Comparison of ENCODE assay signal across 8 cellular contexts in the genomic region with DNA sequence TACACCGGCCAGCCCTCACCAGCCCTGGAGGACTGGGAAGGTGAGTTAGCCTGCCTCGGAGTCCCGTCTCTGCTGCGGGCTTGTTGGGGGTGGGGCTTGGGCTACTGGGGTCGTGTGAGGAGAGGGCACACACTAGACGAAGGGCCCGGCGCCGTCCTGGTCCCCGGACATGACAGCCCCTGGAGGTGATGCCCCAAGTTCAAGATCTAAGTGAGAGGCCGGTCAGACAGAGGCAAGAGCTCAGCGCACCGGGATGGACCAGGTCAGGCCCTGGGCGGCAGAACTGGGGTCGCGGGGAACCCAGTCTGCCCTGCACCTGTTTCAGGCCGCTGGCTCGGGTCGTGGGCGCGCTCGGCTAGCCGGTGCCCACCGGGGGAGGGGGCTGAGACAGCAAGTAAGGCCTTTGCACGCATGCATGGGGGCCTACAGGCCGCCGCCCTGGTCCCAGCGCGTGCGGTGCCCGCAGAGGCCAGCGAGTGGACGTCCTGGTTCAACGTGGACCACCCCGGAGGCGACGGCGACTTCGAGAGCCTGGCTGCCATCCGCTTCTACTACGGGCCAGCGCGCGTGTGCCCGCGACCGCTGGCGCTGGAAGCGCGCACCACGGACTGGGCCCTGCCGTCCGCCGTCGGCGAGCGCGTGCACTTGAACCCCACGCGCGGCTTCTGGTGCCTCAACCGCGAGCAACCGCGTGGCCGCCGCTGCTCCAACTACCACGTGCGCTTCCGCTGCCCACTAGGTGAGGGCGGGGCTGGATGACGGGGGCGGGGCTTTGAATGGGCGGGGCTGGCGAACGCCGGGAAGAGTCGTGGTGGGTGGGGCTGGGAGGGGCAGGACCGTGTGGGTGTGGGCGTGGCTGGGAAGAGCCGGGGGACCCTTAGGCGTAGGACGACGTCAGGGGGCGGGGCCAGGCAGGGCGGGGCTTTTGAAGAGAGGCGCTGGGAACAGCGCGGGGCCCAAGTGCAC. TPM values are rescaled to one million over a fixed set of nuclear protein-coding genes. Genes with fewer than 3 reads are reported as not detected.
DNase-seq lines count a peak whose midpoint lies in the region; ATAC-seq and TF ChIP-seq lines count a peak whose summit lies in the region.

No MANE protein-coding gene starts in this region.

- peak overlapping the region; percentile 74 for H3K4me2 ChIP-seq in H9 (ENCODE audit: insufficient read depth, insufficient read length, low read length)

- no peak overlapping the region for H3K18ac ChIP-seq in H9 (ENCODE audit: insufficient read length, low read depth, low read length)

- H3K27me3 ChIP-seq in H9 (ENCODE audit: insufficient read depth, low read length): peaks cover 2% of the 10 kb centered on the region; the same call in 1 of the 2 replicates
- no peaks in the 10 kb centered on the region for H3K27me3 ChIP-seq in testis

- no peak overlapping the region for H3T11ph ChIP-seq in H9 (ENCODE audit: low read length)

- no peaks in the 10 kb centered on the region for H3K79me2 ChIP-seq in H9 (ENCODE audit: insufficient read depth, low read length)

- no peak overlapping the region for H2BK12ac ChIP-seq in H9 (ENCODE audit: insufficient read length, low read depth, low read length)

- intact Hi-C loops in testis (cut with DNase I; ENCODE audit: low total_unique reads): no loop called here

- H3K27ac Mint-ChIP-seq in H9: peak overlapping the region in 1 of 3 experiments; percentile 70; a peak in 1 of 7 replicates
- no peak overlapping the region for H3K27ac Mint-ChIP-seq in natural killer cell treated with Interleukin-12 subunit alpha and Interleukin-12 subunit beta and Interleukin-15 and Interleukin-18, amount 100 ng/mL, for 72 hours

- H3K4me3 ChIP-seq in testis: peak overlapping the region; percentile 25 to 33

- no peaks in the 10 kb centered on the region for H3K36me3 ChIP-seq in testis (ENCODE audit: low read depth, missing control alignments)

- H3K27me3 Mint-ChIP-seq in H9 (ENCODE audit: low read depth): peaks cover 25% of the 10 kb centered on the region
- peaks cover 0 to 12% of the 10 kb centered on the region in 2 donors for H3K27me3 Mint-ChIP-seq in natural killer cell treated with Interleukin-12 subunit alpha and Interleukin-12 subunit beta and Interleukin-15 and Interleukin-18, amount 100 ng/mL, for 72 hours

- H2BK120ac ChIP-seq in H9 (ENCODE audit: low read depth, low read length, poor library complexity, severe bottlenecking): no peak overlapping the region

- H3K23me2 ChIP-seq in H9 (ENCODE audit: insufficient read length, low read depth, low read length, poor library complexity, severe bottlenecking): peaks cover 14% of the 10 kb centered on the region

- no peak overlapping the region for H3K9ac ChIP-seq in H9 (ENCODE audit: extremely low read depth, insufficient read length, low read length)

- no peak overlapping the region for H2AK5ac ChIP-seq in H9 (ENCODE audit: insufficient read length, low read length)

- no peak overlapping the region for H3K23ac ChIP-seq in H9 (ENCODE audit: insufficient read length, low read depth, low read length)

- H3K27ac ChIP-seq in H9 (ENCODE audit: insufficient read length, low read depth, low read length) (no peak overlapping the region), testis (no peak overlapping the region)

- no peak for TF ChIP-seq CTCF in H9 (conservative IDR thresholded peaks at IDR 0.05)
- TF ChIP-seq CTCF in testis (IDR thresholded peaks at IDR 0.05): no peak

- DNase-seq in H9: peak; percentile 94
- DNase-seq in activated CD4-positive, alpha-beta T cell treated with anti-CD3 and anti-CD28 coated beads, Interleukin-2, amount 50 U/mL, for 1 hour: peak; percentile 60
- peak; percentile 39 for DNase-seq in effector CD4-positive, alpha-beta T cell
- DNase-seq in natural killer cell treated with Interleukin-12 subunit alpha and Interleukin-12 subunit beta and Interleukin-15 and Interleukin-18, amount 100 ng/mL, for 72 hours (ENCODE audit: low spot score): no peak
- DNase-seq in testis: peak; percentile 91
- DNase-seq in inferior parietal cortex (ENCODE audit: extremely low spot score): no peak

- no peak overlapping the region for H3K14ac ChIP-seq in H9 (ENCODE audit: insufficient read depth, low read length)

- H3K4me3 Mint-ChIP-seq in H9: peak overlapping the region; percentile 33 to 44; a peak in 2 of 5 replicates
- H3K4me3 Mint-ChIP-seq in natural killer cell treated with Interleukin-12 subunit alpha and Interleukin-12 subunit beta and Interleukin-15 and Interleukin-18, amount 100 ng/mL, for 72 hours: peak overlapping the region; percentile 48

- H3K56ac ChIP-seq in H9 (ENCODE audit: insufficient read length, low read depth, low read length): no peak overlapping the region

- H3K4me1 Mint-ChIP-seq in H9: peaks cover 7 to 15% of the 10 kb centered on the region in 2 experiments
- H3K4me1 Mint-ChIP-seq in natural killer cell treated with Interleukin-12 subunit alpha and Interleukin-12 subunit beta and Interleukin-15 and Interleukin-18, amount 100 ng/mL, for 72 hours (ENCODE audit: low read depth in 2 of 2): peaks cover 13 to 21% of the 10 kb centered on the region in 2 donors

- H4K20me1 ChIP-seq in H9 (ENCODE audit: control insufficient read depth, insufficient read depth, insufficient read length): no peaks in the 10 kb centered on the region

- H3K79me1 ChIP-seq in H9 (ENCODE audit: insufficient read depth, low read depth, low read length, poor library complexity, severe bottlenecking): no peaks in the 10 kb centered on the region

- H4K91ac ChIP-seq in H9 (ENCODE audit: insufficient read length, low read depth, low read length): no peak overlapping the region

- no peaks in the 10 kb centered on the region; a peak in 1 of 5 replicates for H3K9me3 Mint-ChIP-seq in H9
- H3K9me3 Mint-ChIP-seq in natural killer cell treated with Interleukin-12 subunit alpha and Interleukin-12 subunit beta and Interleukin-15 and Interleukin-18, amount 100 ng/mL, for 72 hours: no peaks in the 10 kb centered on the region

- no peak overlapping the region for H2BK5ac ChIP-seq in H9 (ENCODE audit: insufficient read length, low read length)

- H3K9me3 ChIP-seq in H9 (ENCODE audit: control insufficient read depth, low read depth, low read length) (no peaks in the 10 kb centered on the region), testis (no peaks in the 10 kb centered on the region)

- no CpG with 5 or more reads among the region's 89 CpGs for WGBS in H9 (ENCODE audit: extremely low coverage, insufficient read length, low lambda C conversion rate)
- 17 to 21% methylated on average over 11 to 41 of the region's 89 CpGs for WGBS in testis, 2 donors

- no peak overlapping the region for H2AFZ ChIP-seq in H9 (ENCODE audit: low read length)

- peaks cover 2 to 4% (median 2%) of the 10 kb centered on the region in 3 experiments; a peak in 4 of 7 replicates for H3K36me3 Mint-ChIP-seq in H9 (ENCODE audit: insufficient read depth in 1 of 3, low read depth in 3 of 3)
- H3K36me3 Mint-ChIP-seq in natural killer cell treated with Interleukin-12 subunit alpha and Interleukin-12 subunit beta and Interleukin-15 and Interleukin-18, amount 100 ng/mL, for 72 hours: no peaks in the 10 kb centered on the region

- no peak overlapping the region for H2BK15ac ChIP-seq in H9 (ENCODE audit: low read depth, low read length)

- no peak overlapping the region for H4K5ac ChIP-seq in H9 (ENCODE audit: insufficient read length, low read depth, low read length)

- H3K4me1 ChIP-seq in H9 (ENCODE audit: insufficient read depth, low read length) (no peaks in the 10 kb centered on the region), testis (peaks cover 12% of the 10 kb centered on the region)

- peak; percentile 51 to 74 for ATAC-seq in natural killer cell treated with Interleukin-12 subunit alpha and Interleukin-12 subunit beta and Interleukin-15 and Interleukin-18, amount 100 ng/mL, for 72 hours
- ATAC-seq in GM19455 (IDR thresholded peaks at IDR 0.05; ENCODE audit: unreplicated experiment) (no peak), GM21717 (IDR thresholded peaks at IDR 0.05; ENCODE audit: unreplicated experiment) (no peak)

- no peak for TF ChIP-seq POLR2A in testis (IDR thresholded peaks at IDR 0.05)

- no peak overlapping the region for H2BK20ac ChIP-seq in H9 (ENCODE audit: low read depth, low read length, poor library complexity, severe bottlenecking)

- no peak overlapping the region for H4K8ac ChIP-seq in H9 (replicated peaks; ENCODE audit: insufficient read length, low read depth, low read length)

- no peak overlapping the region for H3K4ac ChIP-seq in H9 (ENCODE audit: low read depth, low read length)

RNA-seq across cellular contexts. Expression of a gene that starts 2.0 kb away (rescaled TPM):
- total RNA-seq in H9 (2021): 5.9 and 6.4 TPM in 2 replicates
- total RNA-seq in natural killer cell treated with Interleukin-12 subunit alpha and Interleukin-12 subunit beta and Interleukin-15 and Interleukin-18, amount 100 ng/mL, for 72 hours: under 1 TPM; 0.21 to 0.42 TPM
- 1 to 10 TPM; 5.6 to 9.5 TPM for total RNA-seq in testis
- polyA plus RNA-seq in testis (ENCODE audit: insufficient read depth, low read depth, low replicate concordance): 10.0 TPM

RNA-seq across cellular contexts. Expression of a gene that starts 11.3 kb away (rescaled TPM):
- total RNA-seq in H9 (2021) (15.7 and 16.6 TPM in 2 replicates), testis (10 to 100 TPM; 29.3 to 49.1 TPM)
- total RNA-seq in natural killer cell treated with Interleukin-12 subunit alpha and Interleukin-12 subunit beta and Interleukin-15 and Interleukin-18, amount 100 ng/mL, for 72 hours: 10 to 100 TPM in 1 of 2 donors, 1 to 10 TPM in 1; 10.0 to 14.9 TPM
- polyA plus RNA-seq in testis (ENCODE audit: insufficient read depth, low read depth, low replicate concordance): 24.2 TPM

RNA-seq across cellular contexts. Expression of a gene that starts 24.0 kb away (rescaled TPM):
- 489 and 509 TPM in 2 replicates for total RNA-seq in H9 (2021)
- total RNA-seq in natural killer cell treated with Interleukin-12 subunit alpha and Interleukin-12 subunit beta and Interleukin-15 and Interleukin-18, amount 100 ng/mL, for 72 hours: 100 to 1,000 TPM; 261 to 310 TPM
- 100 to 1,000 TPM; 210 to 283 TPM for total RNA-seq in testis
- 260 TPM for polyA plus RNA-seq in testis (ENCODE audit: insufficient read depth, low read depth, low replicate concordance)

RNA-seq across cellular contexts. Expression of a gene that starts 24.7 kb away (rescaled TPM):
- total RNA-seq in H9 (2021) (2.6 and 2.8 TPM in 2 replicates), testis (100 to 1,000 TPM; 117 to 722 TPM)
- total RNA-seq in natural killer cell treated with Interleukin-12 subunit alpha and Interleukin-12 subunit beta and Interleukin-15 and Interleukin-18, amount 100 ng/mL, for 72 hours: 1 to 10 TPM; 1.9 to 2.6 TPM
- 125 TPM for polyA plus RNA-seq in testis (ENCODE audit: insufficient read depth, low read depth, low replicate concordance)

Comparison
In these comparisons a context has a peak if more than half of its experiments do, and no peak if none do; other contexts are left out.
1. DNase-seq: peak in H9 (single experiment), activated CD4-positive, alpha-beta T cell treated with anti-CD3 and anti-CD28 coated beads, Interleukin-2, amount 50 U/mL, for 1 hour (single experiment), effector CD4-positive, alpha-beta T cell (single experiment) and testis (single experiment); none in natural killer cell treated with Interleukin-12 subunit alpha and Interleukin-12 subunit beta and Interleukin-15 and Interleukin-18, amount 100 ng/mL, for 72 hours (single experiment) and inferior parietal cortex (single experiment).
2. ATAC-seq: peak in natural killer cell treated with Interleukin-12 subunit alpha and Interleukin-12 subunit beta and Interleukin-15 and Interleukin-18, amount 100 ng/mL, for 72 hours (2 of 2); none in GM19455 (single experiment) and GM21717 (single experiment).